In genomic region chr3:172079326-172079976, GRCh38 we compare ENCODE assay signal across 1 cellular context.
A peak's percentile ranks its signal among the peaks of the same experiment; 100 is the strongest.
TF ChIP-seq lines count a peak whose summit lies in the region.

No MANE protein-coding gene starts in this region.

TF ChIP-seq in K562, 482 proteins besides CTCF, POLR2A, EP300 and RAD21 (continues in another document):
- TF ChIP-seq NFIX (CRISPR knock-in tag; IDR thresholded peaks at IDR 0.05; ENCODE audit: low read depth) (no peak), FOXP1 (CRISPR knock-in tag; IDR thresholded peaks at IDR 0.05) (no peak), CCNT2 (IDR thresholded peaks at IDR 0.05; ENCODE audit: borderline replicate concordance, extremely low read depth, insufficient read length, low read depth, low read length) (no peak), POLR2AphosphoS2 (IDR thresholded peaks at IDR 0.05; ENCODE audit: low read length) (no peak), GTF2E2 (tag; IDR thresholded peaks at IDR 0.05) (peak; percentile 47; the same call in 1 of the 2 replicates), BRD9 (IDR thresholded peaks at IDR 0.05; ENCODE audit: low read depth, partially characterized antibody) (no peak), ZFP30 (CRISPR knock-in tag; IDR thresholded peaks at IDR 0.05; ENCODE audit: borderline replicate concordance) (no peak), SMAD4 (CRISPR knock-in tag; conservative IDR thresholded peaks at IDR 0.05) (peak; percentile 43; the same call in 1 of the 2 replicates), ZNF224 (CRISPR knock-in tag; IDR thresholded peaks at IDR 0.05) (no peak), ASH1L (IDR thresholded peaks at IDR 0.05; ENCODE audit: borderline replicate concordance, low read depth, partially characterized antibody) (no peak), HDAC8 (tag; IDR thresholded peaks at IDR 0.05) (no peak), BRF1 (IDR thresholded peaks at IDR 0.05; ENCODE audit: borderline replicate concordance, extremely low read depth, insufficient read length) (no peak), SMARCA4 (IDR thresholded peaks at IDR 0.05) (peak; percentile 57), C11orf30 (IDR thresholded peaks at IDR 0.05; ENCODE audit: low read depth) (peak; percentile 58), ZMIZ1 (IDR thresholded peaks at IDR 0.05; ENCODE audit: low read depth in 2 of 2, low read length in 2 of 2) (no peak), SMARCE1 (IDR thresholded peaks at IDR 0.05) (peak; percentile 48; the same call in 1 of the 2 replicates), ZNF316 (IDR thresholded peaks at IDR 0.05) (peak; percentile 69; the same call in 1 of the 2 replicates), ZNF143 (CRISPR knock-in tag; IDR thresholded peaks at IDR 0.05) (no peak), LARP7 (IDR thresholded peaks at IDR 0.05) (no peak), MEIS2 (IDR thresholded peaks at IDR 0.05; ENCODE audit: partially characterized antibody) (peak; percentile 87), ELF2 (CRISPR knock-in tag; IDR thresholded peaks at IDR 0.05) (no peak), MYBL2 (IDR thresholded peaks at IDR 0.05; ENCODE audit: low read depth) (no peak; the same call in 1 of the 2 replicates), MYBL2 (CRISPR knock-in tag; IDR thresholded peaks at IDR 0.05; ENCODE audit: borderline replicate concordance) (no peak), RCOR1 (IDR thresholded peaks at IDR 0.05; ENCODE audit: borderline replicate concordance in 1 of 2, low read depth in 2 of 2, low read length in 2 of 2) (peak in 1 of 2 experiments; percentile 68; a peak in 1 of 4 replicates), SAFB (IDR thresholded peaks at IDR 0.05; ENCODE audit: borderline replicate concordance, low read depth, low read length) (no peak), PATZ1 (CRISPR knock-in tag; IDR thresholded peaks at IDR 0.05; ENCODE audit: borderline replicate concordance) (no peak), NCOR1 (IDR thresholded peaks at IDR 0.05) (peak; percentile 13; the same call in 1 of the 2 replicates), KAT8 (IDR thresholded peaks at IDR 0.05; ENCODE audit: low read depth) (no peak), ATF2 (CRISPR knock-in tag; IDR thresholded peaks at IDR 0.05) (no peak), SLC30A9 (CRISPR knock-in tag; IDR thresholded peaks at IDR 0.05) (no peak), ZNF165 (CRISPR knock-in tag; IDR thresholded peaks at IDR 0.05; ENCODE audit: borderline replicate concordance) (no peak), ZNF57 (CRISPR knock-in tag; IDR thresholded peaks at IDR 0.05) (no peak), EP400 (IDR thresholded peaks at IDR 0.05) (no peak), RBBP5 (IDR thresholded peaks at IDR 0.05; ENCODE audit: borderline replicate concordance, insufficient read depth, low read length, poor library complexity, severe bottlenecking) (no peak), XRCC5 (IDR thresholded peaks at IDR 0.05; ENCODE audit: low read depth, low read length) (no peak), ETS2 (tag; IDR thresholded peaks at IDR 0.05; ENCODE audit: borderline replicate concordance, poor library complexity, severe bottlenecking) (no peak), TCF3 (CRISPR knock-in tag; IDR thresholded peaks at IDR 0.05) (peak; percentile 16; the same call in 1 of the 2 replicates), SRSF3 (IDR thresholded peaks at IDR 0.05; ENCODE audit: insufficient read depth, low read length) (no peak), MCM2 (IDR thresholded peaks at IDR 0.05; ENCODE audit: low read depth) (no peak), SMAD1 (IDR thresholded peaks at IDR 0.05; ENCODE audit: low read depth, low read length, partially characterized antibody) (no peak), CXXC5 (CRISPR knock-in tag; IDR thresholded peaks at IDR 0.05) (peak; percentile 35; the same call in 1 of the 2 replicates)
- TF ChIP-seq, protein P1, sequence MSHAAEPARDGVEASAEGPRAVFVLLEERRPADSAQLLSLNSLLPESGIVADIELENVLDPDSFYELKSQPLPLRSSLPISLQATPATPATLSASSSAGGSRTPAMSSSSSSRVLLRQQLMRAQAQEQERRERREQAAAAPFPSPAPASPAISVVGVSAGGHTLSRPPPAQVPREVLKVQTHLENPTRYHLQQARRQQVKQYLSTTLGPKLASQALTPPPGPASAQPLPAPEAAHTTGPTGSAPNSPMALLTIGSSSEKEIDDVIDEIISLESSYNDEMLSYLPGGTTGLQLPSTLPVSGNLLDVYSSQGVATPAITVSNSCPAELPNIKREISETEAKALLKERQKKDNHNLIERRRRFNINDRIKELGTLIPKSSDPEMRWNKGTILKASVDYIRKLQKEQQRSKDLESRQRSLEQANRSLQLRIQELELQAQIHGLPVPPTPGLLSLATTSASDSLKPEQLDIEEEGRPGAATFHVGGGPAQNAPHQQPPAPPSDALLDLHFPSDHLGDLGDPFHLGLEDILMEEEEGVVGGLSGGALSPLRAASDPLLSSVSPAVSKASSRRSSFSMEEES (CRISPR knock-in tag; IDR thresholded peaks at IDR 0.05) = no peak
- TF ChIP-seq, protein P2, sequence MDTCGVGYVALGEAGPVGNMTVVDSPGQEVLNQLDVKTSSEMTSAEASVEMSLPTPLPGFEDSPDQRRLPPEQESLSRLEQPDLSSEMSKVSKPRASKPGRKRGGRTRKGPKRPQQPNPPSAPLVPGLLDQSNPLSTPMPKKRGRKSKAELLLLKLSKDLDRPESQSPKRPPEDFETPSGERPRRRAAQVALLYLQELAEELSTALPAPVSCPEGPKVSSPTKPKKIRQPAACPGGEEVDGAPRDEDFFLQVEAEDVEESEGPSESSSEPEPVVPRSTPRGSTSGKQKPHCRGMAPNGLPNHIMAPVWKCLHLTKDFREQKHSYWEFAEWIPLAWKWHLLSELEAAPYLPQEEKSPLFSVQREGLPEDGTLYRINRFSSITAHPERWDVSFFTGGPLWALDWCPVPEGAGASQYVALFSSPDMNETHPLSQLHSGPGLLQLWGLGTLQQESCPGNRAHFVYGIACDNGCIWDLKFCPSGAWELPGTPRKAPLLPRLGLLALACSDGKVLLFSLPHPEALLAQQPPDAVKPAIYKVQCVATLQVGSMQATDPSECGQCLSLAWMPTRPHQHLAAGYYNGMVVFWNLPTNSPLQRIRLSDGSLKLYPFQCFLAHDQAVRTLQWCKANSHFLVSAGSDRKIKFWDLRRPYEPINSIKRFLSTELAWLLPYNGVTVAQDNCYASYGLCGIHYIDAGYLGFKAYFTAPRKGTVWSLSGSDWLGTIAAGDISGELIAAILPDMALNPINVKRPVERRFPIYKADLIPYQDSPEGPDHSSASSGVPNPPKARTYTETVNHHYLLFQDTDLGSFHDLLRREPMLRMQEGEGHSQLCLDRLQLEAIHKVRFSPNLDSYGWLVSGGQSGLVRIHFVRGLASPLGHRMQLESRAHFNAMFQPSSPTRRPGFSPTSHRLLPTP (IDR thresholded peaks at IDR 0.05; ENCODE audit: borderline replicate concordance, extremely low read depth, insufficient read length) = no peak
- TF ChIP-seq, protein P3, sequence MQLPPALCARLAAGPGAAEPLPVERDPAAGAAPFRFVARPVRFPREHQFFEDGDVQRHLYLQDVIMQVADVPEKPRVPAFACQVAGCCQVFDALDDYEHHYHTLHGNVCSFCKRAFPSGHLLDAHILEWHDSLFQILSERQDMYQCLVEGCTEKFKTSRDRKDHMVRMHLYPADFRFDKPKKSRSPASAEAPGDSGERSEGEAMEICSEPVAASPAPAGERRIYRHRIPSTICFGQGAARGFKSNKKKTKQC (CRISPR knock-in tag; IDR thresholded peaks at IDR 0.05) = no peak
- TF ChIP-seq, protein P4, sequence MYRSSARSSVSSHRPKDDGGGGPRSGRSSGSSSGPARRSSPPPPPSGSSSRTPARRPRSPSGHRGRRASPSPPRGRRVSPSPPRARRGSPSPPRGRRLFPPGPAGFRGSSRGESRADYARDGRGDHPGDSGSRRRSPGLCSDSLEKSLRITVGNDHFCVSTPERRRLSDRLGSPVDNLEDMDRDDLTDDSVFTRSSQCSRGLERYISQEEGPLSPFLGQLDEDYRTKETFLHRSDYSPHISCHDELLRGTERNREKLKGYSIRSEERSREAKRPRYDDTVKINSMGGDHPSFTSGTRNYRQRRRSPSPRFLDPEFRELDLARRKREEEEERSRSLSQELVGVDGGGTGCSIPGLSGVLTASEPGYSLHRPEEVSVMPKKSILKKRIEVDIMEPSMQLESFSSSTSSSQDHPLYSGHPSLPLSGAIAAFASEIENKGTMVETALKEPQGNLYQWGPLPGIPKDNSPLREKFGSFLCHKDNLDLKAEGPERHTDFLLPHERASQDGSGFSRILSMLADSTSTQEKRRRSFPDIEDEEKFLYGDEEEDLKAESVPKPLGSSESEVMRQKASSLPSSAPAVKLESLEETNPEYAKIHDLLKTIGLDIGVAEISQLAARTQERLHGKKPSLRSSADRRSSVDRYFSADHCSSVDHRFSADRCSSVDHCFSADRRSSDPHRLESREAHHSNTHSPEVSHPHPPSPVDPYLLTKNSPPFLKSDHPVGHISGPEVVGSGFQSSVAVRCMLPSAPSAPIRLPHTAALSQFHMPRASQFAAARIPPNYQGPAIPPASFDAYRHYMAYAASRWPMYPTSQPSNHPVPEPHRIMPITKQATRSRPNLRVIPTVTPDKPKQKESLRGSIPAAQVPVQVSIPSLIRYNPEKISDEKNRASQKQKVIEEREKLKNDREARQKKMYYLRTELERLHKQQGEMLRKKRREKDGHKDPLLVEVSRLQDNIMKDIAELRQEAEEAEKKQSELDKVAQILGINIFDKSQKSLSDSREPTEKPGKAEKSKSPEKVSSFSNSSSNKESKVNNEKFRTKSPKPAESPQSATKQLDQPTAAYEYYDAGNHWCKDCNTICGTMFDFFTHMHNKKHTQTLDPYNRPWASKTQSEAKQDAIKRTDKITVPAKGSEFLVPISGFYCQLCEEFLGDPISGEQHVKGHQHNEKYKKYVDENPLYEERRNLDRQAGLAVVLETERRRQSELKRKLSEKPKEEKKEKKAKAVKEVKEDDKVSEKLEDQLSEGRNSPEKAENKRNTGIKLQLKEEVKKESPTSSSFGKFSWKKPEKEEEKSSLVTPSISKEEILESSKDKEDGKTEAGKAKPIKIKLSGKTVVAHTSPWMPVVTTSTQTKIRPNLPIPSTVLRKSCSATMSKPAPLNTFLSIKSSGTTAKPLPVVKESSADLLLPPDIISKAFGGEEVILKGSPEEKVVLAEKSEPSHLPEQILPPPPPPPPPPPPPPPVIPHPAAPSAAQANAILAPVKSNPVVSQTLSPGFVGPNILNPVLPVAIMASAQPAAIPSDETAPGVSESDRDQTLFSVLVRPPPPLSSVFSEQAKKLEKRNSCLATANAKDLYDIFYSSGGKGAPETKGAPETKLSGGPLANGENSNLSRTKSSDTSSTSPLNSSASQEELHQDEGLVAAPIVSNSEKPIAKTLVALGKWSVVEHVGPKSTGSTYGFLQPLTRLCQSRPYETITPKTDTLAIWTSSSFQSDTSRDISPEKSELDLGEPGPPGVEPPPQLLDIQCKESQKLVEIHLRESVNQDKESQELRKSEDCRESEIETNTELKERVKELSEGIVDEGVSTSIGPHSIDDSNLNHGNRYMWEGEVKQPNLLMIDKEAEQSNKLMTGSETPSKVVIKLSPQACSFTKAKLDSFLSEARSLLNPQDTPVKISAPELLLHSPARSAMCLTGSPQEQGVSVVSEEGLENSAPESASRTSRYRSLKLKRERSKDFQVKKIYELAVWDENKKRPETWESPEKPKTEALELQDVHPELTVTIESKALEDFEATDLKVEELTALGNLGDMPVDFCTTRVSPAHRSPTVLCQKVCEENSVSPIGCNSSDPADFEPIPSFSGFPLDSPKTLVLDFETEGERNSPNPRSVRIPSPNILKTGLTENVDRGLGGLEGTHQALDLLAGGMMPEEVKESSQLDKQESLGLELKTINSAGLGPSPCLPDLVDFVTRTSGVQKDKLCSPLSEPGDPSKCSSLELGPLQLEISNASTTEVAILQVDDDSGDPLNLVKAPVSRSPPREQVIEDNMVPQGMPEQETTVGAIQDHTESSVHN (IDR thresholded peaks at IDR 0.05; ENCODE audit: borderline replicate concordance in 1 of 2, low read depth in 1 of 2) = no peak
